8 cellular contexts compared by ENCODE assay signal in genomic region chr6:24667378-24667803, GRCh38. TPM values are rescaled to one million over a fixed set of nuclear protein-coding genes. Genes with fewer than 3 reads are reported as not detected.
A peak's percentile ranks its signal among the peaks of the same experiment; 100 is the strongest.
DNase-seq lines count a peak whose midpoint lies in the region; ATAC-seq, FAIRE-seq and TF ChIP-seq lines count a peak whose summit lies in the region.

No MANE protein-coding gene starts in this region.

- CTCF ChIA-PET in Panc1 (lab: Charles Lee): interaction anchor here (0.6 kb wide), 1 partner anchor 88 kb away, joined by 3 read pairs; no protein-coding TSS in a partner anchor
- CTCF ChIA-PET in H1 (lab: Charles Lee; ENCODE audit: partially characterized antibody): interaction anchor here (0.6 to 3.9 kb wide), 12 partner anchors 9 to 143 kb away, joined by 3 to 39 read pairs (median 4); partner anchors contain the start of gene KIAA0319

- peaks cover 0 to 13% (median 8%) of the 10 kb centered on the region in 7 donors for H3K9me3 Mint-ChIP-seq in naive B cell

- H2BK120ac ChIP-seq in H1 (replicated peaks; ENCODE audit: low read depth, low read length): peak overlapping the region; percentile 94

- in situ Hi-C loops in Panc1 (cut with HindIII; ENCODE audit: low pct_unique_long_range_greater_than_20kb, low sequenced_read_pairs): no loop called here

- peak overlapping the region; percentile 50 to 91 (median 86) for H3K9ac ChIP-seq in H1 (replicated peaks in 1 of 4; ENCODE audit: extremely low read depth in 1 of 4, low read depth in 3 of 4, low read length in 3 of 4)

- POLR2A ChIA-PET in Panc1 (lab: Charles Lee) (no interaction called here), H1 (lab: Charles Lee; ENCODE audit: partially characterized antibody) (interaction anchor here (0.7 to 3.5 kb wide), 8 partner anchors 12 to 314 kb away, joined by 3 to 22 read pairs (median 8); partner anchors contain the start of gene KIAA0319)

- TSS peak; percentile 87 for BruUV-seq in Panc1 (replicated peaks; lab: Mats Ljungman, UMichigan)

- peak overlapping the region; percentile 91 to 99 (median 98) for H3K27ac Mint-ChIP-seq in naive B cell

- H3K79me1 ChIP-seq in H1 (ENCODE audit: low read depth, low read length): peaks cover 10% of the 10 kb centered on the region; the same call in 1 of the 2 replicates

- H3K9me3 ChIP-seq in Panc1 (ENCODE audit: control insufficient read depth, insufficient read depth, low read depth, low read length) (no peaks in the 10 kb centered on the region), H1 (ENCODE audit: insufficient read depth in 2 of 2, low read depth in 1 of 2, low read length in 1 of 2) (peaks cover 9 to 18% of the 10 kb centered on the region in 2 experiments)

- H3K4me3 ChIP-seq in Panc1 (ENCODE audit: low read depth in 2 of 2, low read length in 2 of 2): peak overlapping the region; percentile 99 to 100
- H3K4me3 ChIP-seq in H1 (ENCODE audit: extremely low read depth in 1 of 4, insufficient read depth in 2 of 4, low read depth in 3 of 4, low read length in 4 of 4): peak overlapping the region; percentile 85 to 99 (median 93)

- no peak for DNase-seq in Panc1 (ENCODE audit: low read depth, low spot score)
- no peak for DNase-seq in H1 (ENCODE audit: low read depth in 1 of 2, low spot score in 2 of 2)
- DNase-seq in naive B cell: no peak
- no peak for DNase-seq in SK-N-DZ (ENCODE audit: low spot score)
- no peak for DNase-seq in stimulated activated CD4-positive, alpha-beta T cell treated with anti-CD3 and anti-CD28 coated beads, Interleukin-4, amount 100 ng/mL, for 4 hours
- DNase-seq in stimulated activated CD4-positive, alpha-beta T cell treated with anti-CD3 and anti-CD28 coated beads, Interleukin-2, amount 100 ng/mL, for 48 hours: no peak

- no peak overlapping the region for H3K4ac ChIP-seq in H1 (replicated peaks; ENCODE audit: insufficient read length, low read depth, low read length)

- no peak for TF ChIP-seq POLR2A in H1 (IDR thresholded peaks at IDR 0.05; ENCODE audit: control extremely low read depth in 1 of 2, low read depth in 2 of 2, low read length in 2 of 2)

- H3K79me2 ChIP-seq in H1 (ENCODE audit: control insufficient read depth in 1 of 2, insufficient read depth in 2 of 2, low read length in 2 of 2): peaks cover 0 to 40% of the 10 kb centered on the region in 2 experiments; a peak in 3 of 4 replicates

- no peaks in the 10 kb centered on the region for H3K27me3 Mint-ChIP-seq in naive B cell

- peaks cover 13% of the 10 kb centered on the region for H3K23me2 ChIP-seq in H1 (ENCODE audit: low read depth, low read length)

- H4K91ac ChIP-seq in H1 (replicated peaks; ENCODE audit: insufficient read length, low read length): peak overlapping the region; percentile 87

- 47% methylated on average over 9 of the region's 9 CpGs; no CpG with 5 or more reads in 1 of the 2 experiments for WGBS in H1 (ENCODE audit: extremely low coverage in 1 of 2, insufficient coverage in 1 of 2, insufficient read length in 1 of 2, insufficient replicate concordance in 2 of 2, low coverage in 1 of 2, low lambda C conversion rate in 2 of 2, missing lambda C conversion rate in 1 of 2), 2 experiments

- H2BK20ac ChIP-seq in H1 (ENCODE audit: low read length): no peak overlapping the region

- H3K4me3 Mint-ChIP-seq in naive B cell: peak overlapping the region; percentile 94 to 100 (median 98)

- H3K36me3 ChIP-seq in Panc1 (ENCODE audit: control insufficient read depth, insufficient read depth, low read length) (peaks cover 11% of the 10 kb centered on the region), H1 (ENCODE audit: control insufficient read depth in 2 of 4, insufficient read depth in 4 of 4, low read length in 3 of 4) (peaks cover 5 to 35% (median 14%) of the 10 kb centered on the region in 4 experiments; a peak in 7 of 8 replicates)

- no peak overlapping the region for H3K56ac ChIP-seq in H1 (replicated peaks; ENCODE audit: insufficient read length, low read depth, low read length)

- H3K14ac ChIP-seq in H1 (ENCODE audit: insufficient read length): no peak overlapping the region

- peaks cover 33 to 56% (median 37%) of the 10 kb centered on the region in 3 donors for H3K4me1 Mint-ChIP-seq in naive B cell

- H2AK5ac ChIP-seq in H1 (ENCODE audit: low read depth, low read length): peak overlapping the region; percentile 45; the same call in 1 of the 2 replicates

- ATAC-seq in GM21529 (IDR thresholded peaks at IDR 0.05; ENCODE audit: unreplicated experiment) (peak; percentile 1), Panc1 (no peak), naive B cell (ENCODE audit: low read depth in 2 of 2) (no peak)

- no peak for TF ChIP-seq EP300 in H1 (IDR thresholded peaks at IDR 0.05; ENCODE audit: borderline replicate concordance in 1 of 2, low read depth in 2 of 2, low read length in 2 of 2)

- TF ChIP-seq RAD21 in H1 (IDR thresholded peaks at IDR 0.05 in 1 of 2, conservative IDR thresholded peaks at IDR 0.05 in 1 of 2; ENCODE audit: low read depth in 2 of 2, low read length in 2 of 2): no peak

- 0 out of 2 replicates have a peak overlapping the region, but pooled peaks have one; percentile 84 for H2AFZ ChIP-seq in H1 (ENCODE audit: low read length)

- peak overlapping the region; percentile 100 for H3K18ac ChIP-seq in H1 (ENCODE audit: extremely low read depth, low read length)

- no peak for FAIRE-seq in H1 (lab: Jason Lieb, UNC)

- intact Hi-C loops in Panc1 (cut with micrococcal nuclease; ENCODE audit: unreplicated experiment): no loop called here

- H4K8ac ChIP-seq in H1 (ENCODE audit: extremely low read depth, insufficient read depth, low read length): no peak overlapping the region

- no peak for TF ChIP-seq CTCF in C4-2B (conservative IDR thresholded peaks at IDR 0.05)
- TF ChIP-seq CTCF in Panc1 (IDR thresholded peaks at IDR 0.05): no peak
- no peak for TF ChIP-seq CTCF in H1 (IDR thresholded peaks at IDR 0.05; ENCODE audit: control extremely low read depth in 1 of 3, insufficient read depth in 1 of 3, low read depth in 1 of 3, low read length in 3 of 3)

- H2BK15ac ChIP-seq in H1 (ENCODE audit: low read length): peak overlapping the region; percentile 97

- peak overlapping the region; percentile 99 for H4K5ac ChIP-seq in H1 (ENCODE audit: insufficient read length, low read depth, low read length)

- H3K27me3 ChIP-seq in Panc1 (ENCODE audit: control insufficient read depth, insufficient read depth, low read length): no peaks in the 10 kb centered on the region
- H3K27me3 ChIP-seq in H1 (replicated peaks in 1 of 4; ENCODE audit: control insufficient read depth in 3 of 4, extremely low read depth in 1 of 4, insufficient read depth in 3 of 4, low read length in 3 of 4): no peaks in the 10 kb centered on the region

- peak overlapping the region; percentile 73 to 77 for H3K4me2 ChIP-seq in H1 (ENCODE audit: insufficient read depth in 1 of 2, low read depth in 2 of 2, low read length in 2 of 2)

- H3K4me1 ChIP-seq in Panc1 (ENCODE audit: control insufficient read depth, insufficient read depth, low read length): peaks cover 11% of the 10 kb centered on the region
- H3K4me1 ChIP-seq in H1 (replicated peaks in 1 of 4; ENCODE audit: control insufficient read depth in 3 of 4, insufficient read depth in 4 of 4, low read length in 3 of 4): peaks cover 0 to 5% (median 0%) of the 10 kb centered on the region in 4 experiments; a peak in 3 of 7 replicates

- peak overlapping the region; percentile 91; the same call in 1 of the 2 replicates for H2BK12ac ChIP-seq in H1 (ENCODE audit: low read depth, low read length)

- H3K27ac ChIP-seq in C4-2B: peak overlapping the region; percentile 81
- peak overlapping the region; percentile 99 for H3K27ac ChIP-seq in Panc1 (ENCODE audit: low read length)
- H3K27ac ChIP-seq in H1 (ENCODE audit: low read depth, low read length): peak overlapping the region; percentile 82; the same call in 1 of the 2 replicates

- H4K20me1 ChIP-seq in H1 (replicated peaks in 1 of 2; ENCODE audit: control insufficient read depth in 1 of 2, insufficient read depth in 2 of 2, low read length in 2 of 2): peaks cover 0 to 3% of the 10 kb centered on the region in 2 experiments

- H2BK5ac ChIP-seq in H1 (ENCODE audit: low read depth, low read length): peak overlapping the region; percentile 95

- peaks cover 4 to 13% of the 10 kb centered on the region in 2 donors for H3K36me3 Mint-ChIP-seq in naive B cell

- H3K23ac ChIP-seq in H1 (ENCODE audit: insufficient read length): no peak overlapping the region

RNA-seq across cellular contexts. Expression of gene ACOT13, which starts 0.5 kb away (rescaled TPM):
- total RNA-seq in Panc1 (2021; ENCODE audit: unreplicated experiment): 31.6 TPM
- 22.4 TPM for polyA plus RNA-seq in Panc1 (2012; ENCODE audit: insufficient read length)
- total RNA-seq in H1 (2021; fragmentation: NEBNext Ultra II Directional; extraction: Animal tissue kit (Norgen Biotek cat#: 25700)): 40.6 and 42.8 TPM in 2 replicates
- polyA plus RNA-seq in H1 (2011; rRNA removed): 16.4 and 27.6 TPM in 2 replicates
- polyA plus RNA-seq in H1 (2011; cell fraction: cytosol; rRNA removed): 37.1 TPM
- 13.0 TPM for polyA plus RNA-seq in H1 (2011; cell fraction: nucleus; rRNA removed)
- polyA plus RNA-seq in H1 (2012, experiment 1 of 2): 32.1 to 43.2 TPM (median 40.1 TPM) in 4 replicates
- 6.6 TPM for polyA plus RNA-seq in H1 (2012, experiment 2 of 2)
- polyA plus RNA-seq in H1 (2013, experiment 1 of 2): 62.8 TPM
- 64.9 TPM for polyA plus RNA-seq in H1 (2013, experiment 2 of 2)
- polyA minus RNA-seq in H1 (2011; rRNA and poly(A)+ RNA removed): 6.6 and 16.4 TPM in 2 replicates
- polyA minus RNA-seq in H1 (2011; cell fraction: cytosol; rRNA and poly(A)+ RNA removed): 7.2 TPM
- polyA minus RNA-seq in H1 (2011; cell fraction: nucleus; rRNA and poly(A)+ RNA removed): 7.5 TPM
- polyA plus RNA-seq in naive B cell (ENCODE audit: low read depth in 6 of 6): 10 to 100 TPM in 1 of 6 donors, 1 to 10 TPM in 5; 4.0 to 10.8 (median 9.1) TPM
- polyA plus RNA-seq in SK-N-DZ (2014; cell fraction: cytosol; rRNA removed): 6.0 and 8.5 TPM in 2 replicates
- 5.0 and 6.4 TPM in 2 replicates for polyA plus RNA-seq in SK-N-DZ (2014; cell fraction: nucleus; rRNA removed)

RNA-seq across cellular contexts. Expression of gene TDP2, which starts 0.7 kb away (rescaled TPM):
- 33.6 TPM for total RNA-seq in Panc1 (2021; ENCODE audit: unreplicated experiment)
- polyA plus RNA-seq in Panc1 (2012; ENCODE audit: insufficient read length): 42.7 TPM
- total RNA-seq in H1 (2021; fragmentation: NEBNext Ultra II Directional; extraction: Animal tissue kit (Norgen Biotek cat#: 25700)): 51.6 and 52.6 TPM in 2 replicates
- polyA plus RNA-seq in H1 (2011; rRNA removed): 13.2 and 18.8 TPM in 2 replicates
- 34.6 TPM for polyA plus RNA-seq in H1 (2011; cell fraction: cytosol; rRNA removed)
- 16.3 TPM for polyA plus RNA-seq in H1 (2011; cell fraction: nucleus; rRNA removed)
- 40.3 to 51.0 TPM (median 45.2 TPM) in 4 replicates for polyA plus RNA-seq in H1 (2012, experiment 1 of 2)
- 5.7 TPM for polyA plus RNA-seq in H1 (2012, experiment 2 of 2)
- 32.1 TPM for polyA plus RNA-seq in H1 (2013, experiment 1 of 2)
- polyA plus RNA-seq in H1 (2013, experiment 2 of 2): 32.6 TPM
- polyA minus RNA-seq in H1 (2011; rRNA and poly(A)+ RNA removed): 18.5 and 23.7 TPM in 2 replicates
- 27.1 TPM for polyA minus RNA-seq in H1 (2011; cell fraction: cytosol; rRNA and poly(A)+ RNA removed)
- polyA minus RNA-seq in H1 (2011; cell fraction: nucleus; rRNA and poly(A)+ RNA removed): 41.3 TPM
- 10 to 100 TPM; 14.9 to 48.7 (median 32.0) TPM for polyA plus RNA-seq in naive B cell (ENCODE audit: low read depth in 6 of 6)
- polyA plus RNA-seq in SK-N-DZ (2014; cell fraction: cytosol; rRNA removed): 9.7 and 14.9 TPM in 2 replicates
- 17.3 and 25.1 TPM in 2 replicates for polyA plus RNA-seq in SK-N-DZ (2014; cell fraction: nucleus; rRNA removed)

RNA-seq across cellular contexts. Expression of gene KIAA0319, which starts 21.4 kb away (rescaled TPM):
- total RNA-seq in Panc1 (2021; ENCODE audit: unreplicated experiment): 2.0 TPM
- polyA plus RNA-seq in Panc1 (2012; ENCODE audit: insufficient read length): 1.2 TPM
- 0.69 and 0.78 TPM in 2 replicates for total RNA-seq in H1 (2021; fragmentation: NEBNext Ultra II Directional; extraction: Animal tissue kit (Norgen Biotek cat#: 25700))
- polyA plus RNA-seq in H1 (2011; rRNA removed) (0.30 and 0.41 TPM in 2 replicates), naive B cell (ENCODE audit: low read depth in 6 of 6) (under 1 TPM in 3 of 6 donors, not detected in 3; 0.21 to 0.38 (median 0.24) TPM)
- 0.43 TPM for polyA plus RNA-seq in H1 (2011; cell fraction: cytosol; rRNA removed)
- 0.70 TPM for polyA plus RNA-seq in H1 (2011; cell fraction: nucleus; rRNA removed)
- polyA plus RNA-seq in H1 (2012, experiment 1 of 2): 0.53 to 0.88 TPM (median 0.73 TPM) in 4 replicates
- 0.20 TPM for polyA plus RNA-seq in H1 (2012, experiment 2 of 2)
- 0.67 TPM for polyA plus RNA-seq in H1 (2013, experiment 1 of 2)
- polyA plus RNA-seq in H1 (2013, experiment 2 of 2): 0.70 TPM
- 0.73 and 1.4 TPM in 2 replicates for polyA minus RNA-seq in H1 (2011; rRNA and poly(A)+ RNA removed)
- 0.66 TPM for polyA minus RNA-seq in H1 (2011; cell fraction: cytosol; rRNA and poly(A)+ RNA removed)
- polyA minus RNA-seq in H1 (2011; cell fraction: nucleus; rRNA and poly(A)+ RNA removed): 0.50 TPM
- polyA plus RNA-seq in SK-N-DZ (2014; cell fraction: cytosol; rRNA removed): 0.13 and 0.36 TPM in 2 replicates
- polyA plus RNA-seq in SK-N-DZ (2014; cell fraction: nucleus; rRNA removed): 0.07 and 0.21 TPM in 2 replicates

RNA-seq across cellular contexts. Expression of gene C6orf62, which starts 51.6 kb away (rescaled TPM):
- total RNA-seq in Panc1 (2021; ENCODE audit: unreplicated experiment): 153 TPM
- polyA plus RNA-seq in Panc1 (2012; ENCODE audit: insufficient read length): 53.5 TPM
- 100 and 101 TPM in 2 replicates for total RNA-seq in H1 (2021; fragmentation: NEBNext Ultra II Directional; extraction: Animal tissue kit (Norgen Biotek cat#: 25700))
- polyA plus RNA-seq in H1 (2011; rRNA removed) (23.8 and 25.6 TPM in 2 replicates), naive B cell (ENCODE audit: low read depth in 6 of 6) (100 to 1,000 TPM; 100 to 145 (median 120) TPM)
- polyA plus RNA-seq in H1 (2011; cell fraction: cytosol; rRNA removed): 37.7 TPM
- polyA plus RNA-seq in H1 (2011; cell fraction: nucleus; rRNA removed): 26.8 TPM
- 47.6 to 69.2 TPM (median 54.8 TPM) in 4 replicates for polyA plus RNA-seq in H1 (2012, experiment 1 of 2)
- polyA plus RNA-seq in H1 (2012, experiment 2 of 2): 8.5 TPM
- 67.7 TPM for polyA plus RNA-seq in H1 (2013, experiment 1 of 2)
- polyA plus RNA-seq in H1 (2013, experiment 2 of 2): 63.3 TPM
- 61.3 and 93.0 TPM in 2 replicates for polyA minus RNA-seq in H1 (2011; rRNA and poly(A)+ RNA removed)
- 41.5 TPM for polyA minus RNA-seq in H1 (2011; cell fraction: cytosol; rRNA and poly(A)+ RNA removed)
- polyA minus RNA-seq in H1 (2011; cell fraction: nucleus; rRNA and poly(A)+ RNA removed): 66.3 TPM
- polyA plus RNA-seq in SK-N-DZ (2014; cell fraction: cytosol; rRNA removed): 55.7 and 73.1 TPM in 2 replicates
- polyA plus RNA-seq in SK-N-DZ (2014; cell fraction: nucleus; rRNA removed): 39.2 and 41.6 TPM in 2 replicates
